ENCODE assay signal across 8 cellular contexts in the genomic region with DNA sequence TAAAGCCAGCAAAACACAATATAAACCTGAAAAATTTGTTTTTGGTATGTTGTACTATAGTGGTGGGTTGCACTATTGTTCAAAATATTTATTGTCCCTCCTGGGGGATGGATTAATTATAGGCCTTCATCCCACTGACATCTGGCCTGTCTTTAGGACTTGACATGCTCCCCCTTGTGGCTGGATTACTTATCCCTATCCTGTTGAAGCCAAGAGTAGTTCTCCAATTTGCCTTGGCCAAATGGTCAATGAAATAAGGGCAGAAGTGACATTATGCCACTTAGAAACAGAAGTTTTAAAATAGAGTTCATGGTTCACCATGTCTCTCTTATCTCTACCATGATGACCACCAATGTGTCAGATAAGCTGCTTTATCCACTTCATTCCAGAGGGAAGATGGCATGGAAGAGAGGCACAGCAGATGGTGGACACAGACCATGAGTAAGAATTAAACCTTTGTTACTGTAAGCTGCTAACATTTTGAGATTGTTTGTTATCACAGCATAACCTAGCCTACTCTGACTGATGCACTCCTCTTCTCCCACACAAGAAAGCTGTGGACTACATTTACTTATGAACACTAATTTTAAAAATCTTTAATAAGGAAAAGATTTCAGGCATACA. TPM values are rescaled to one million over a fixed set of nuclear protein-coding genes. Genes with fewer than 3 reads are reported as not detected.
DNase-seq lines count a peak whose midpoint lies in the region; ATAC-seq and TF ChIP-seq lines count a peak whose summit lies in the region.

No MANE protein-coding gene starts in this region.

- H3K27ac ChIP-seq in WERI-Rb-1 (no peak overlapping the region), left lung (no peak overlapping the region)

- H3K36me3 ChIP-seq in WERI-Rb-1 (no peaks in the 10 kb centered on the region), left lung (no peaks in the 10 kb centered on the region)

- H3K9me3 ChIP-seq in WERI-Rb-1 (ENCODE audit: severe bottlenecking) (peaks cover 5% of the 10 kb centered on the region), left lung (peaks cover 0 to 3% of the 10 kb centered on the region in 2 donors)

- H3K4me3 ChIP-seq in WERI-Rb-1 (ENCODE audit: low read depth, low read length) = no peak overlapping the region
- H3K4me3 ChIP-seq in left lung = no peak overlapping the region

- H3K27me3 ChIP-seq in WERI-Rb-1 (ENCODE audit: insufficient read depth, low read depth, severe bottlenecking) (no peaks in the 10 kb centered on the region), left lung (no peaks in the 10 kb centered on the region)

- intact Hi-C loops in left lung (cut with DNase I) = loop anchor here in 1 of 2 donors (10.0 kb wide), 1 partner anchor 198 kb away; no protein-coding TSS in a partner anchor

- TF ChIP-seq CTCF in WERI-Rb-1 (IDR thresholded peaks at IDR 0.05; ENCODE audit: low read depth, low read length) = peak; percentile 58
- TF ChIP-seq CTCF in left lung (IDR thresholded peaks at IDR 0.05) = peak; percentile 39 to 57

- no peaks in the 10 kb centered on the region for H3K4me1 ChIP-seq in left lung

- DNase-seq in NCI-H2227 (lab: John Stamatoyannopoulos, UW; ENCODE audit: unreplicated experiment) (peak; percentile 21), NCI-H2227 treated with DMSO at 0.1 percent for 48 hours (lab: John Stamatoyannopoulos, UW) (no peak), LHCN-M2 (ENCODE audit: low read depth) (peak; percentile 50), WERI-Rb-1 (peak; percentile 52), left lung (no peak)
- DNase-seq in stimulated activated CD4-positive, alpha-beta T cell treated with anti-CD3 and anti-CD28 coated beads, Interleukin-2, amount 100 ng/mL, for 24 hours = no peak

- peak; percentile 50 for ATAC-seq in left lung
- no peak for ATAC-seq in GM21447 (IDR thresholded peaks at IDR 0.05; ENCODE audit: unreplicated experiment)
- ATAC-seq in GM18907 (IDR thresholded peaks at IDR 0.05; ENCODE audit: unreplicated experiment) = no peak

RNA-seq across cellular contexts. Expression of a gene that starts 29.2 kb away (rescaled TPM):
- total RNA-seq in LHCN-M2 (2014; rRNA removed) = 85.6 and 90.0 TPM in 2 replicates
- polyA plus RNA-seq in LHCN-M2 (2012) = 25.3 TPM
- 10 to 100 TPM in 1 of 2 donors, 1 to 10 TPM in 1; 8.4 to 10.5 TPM for total RNA-seq in left lung

RNA-seq across cellular contexts. Expression of a gene that starts 31.3 kb away (rescaled TPM):
- 28.3 and 31.6 TPM in 2 replicates for total RNA-seq in LHCN-M2 (2014; rRNA removed)
- 6.8 TPM for polyA plus RNA-seq in LHCN-M2 (2012)
- 10 to 100 TPM; 10.9 to 15.8 TPM for total RNA-seq in left lung

RNA-seq across cellular contexts. Expression of a gene that starts 31.4 kb away (rescaled TPM):
- total RNA-seq in LHCN-M2 (2014; rRNA removed) = 15.5 and 16.4 TPM in 2 replicates
- 6.8 TPM for polyA plus RNA-seq in LHCN-M2 (2012)
- total RNA-seq in left lung = 10 to 100 TPM; 11.9 to 13.8 TPM

Comparison
In these comparisons a context has a peak if more than half of its experiments do, and no peak if none do; other contexts are left out.
1. DNase-seq: peak in NCI-H2227 (single experiment), LHCN-M2 (single experiment) and WERI-Rb-1 (single experiment); none in NCI-H2227 treated with DMSO at 0.1 percent for 48 hours (single experiment), left lung (0 of 2) and stimulated activated CD4-positive, alpha-beta T cell treated with anti-CD3 and anti-CD28 coated beads, Interleukin-2, amount 100 ng/mL, for 24 hours (0 of 2).